Comparison of ENCODE assay signal across 28 cellular contexts in the genomic region with DNA sequence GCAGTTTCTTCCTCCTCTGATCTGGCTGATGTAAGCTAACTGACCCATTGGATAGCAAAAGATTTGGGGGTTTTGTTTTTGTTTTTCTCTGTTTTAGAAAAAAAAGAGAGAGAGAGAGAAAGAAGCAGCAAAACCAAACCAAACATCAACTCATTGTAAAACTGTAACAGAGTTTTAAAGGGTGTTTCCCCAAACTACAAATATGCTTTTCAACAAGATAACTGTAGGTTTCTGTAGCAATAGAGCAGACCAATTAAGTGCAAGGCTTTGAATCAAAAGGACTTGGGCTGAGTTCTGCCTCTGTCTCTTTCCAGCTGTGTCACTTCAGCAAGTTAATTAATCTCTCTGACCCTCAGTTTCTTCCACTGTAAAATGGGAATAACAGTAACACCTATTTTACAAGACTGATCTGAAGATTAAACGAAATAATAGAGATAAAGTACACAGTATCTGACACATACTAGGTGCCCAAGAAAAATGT.
"Had no signal": no experiment of that assay in that cellular context is flagged by ENCODE, and none has a peak within 500 bp of the region (broad histone marks: within the 10 kb centered on the region; RNA-seq: fewer than 3 reads in every experiment).

No MANE protein-coding gene starts in this region.

- H3K27ac Mint-ChIP-seq: effector memory CD8-positive, alpha-beta T cell; mesothelial cell of epicardium; naive B cell; natural killer cell treated with Interleukin-12 subunit alpha and Interleukin-12 subunit beta and Interleukin-15 and Interleukin-18, amount 100 ng/mL, for 72 hours; progenitor cell of endocrine pancreas; stimulated activated naive CD8-positive, alpha-beta T cell treated with anti-CD3 and anti-CD28 coated beads, Interleukin-15, amount 100 ng/mL, for 72 hours had no signal

- H3K27ac ChIP-seq: esophagus squamous epithelium, heart right ventricle, left lung, parathyroid adenoma, suprapubic skin, vagina had no signal

- H3K36me3 Mint-ChIP-seq: mesothelial cell of epicardium; naive B cell; natural killer cell treated with Interleukin-12 subunit alpha and Interleukin-12 subunit beta and Interleukin-15 and Interleukin-18, amount 100 ng/mL, for 72 hours had no signal

- ATAC-seq: effector memory CD8-positive, alpha-beta T cell; heart right ventricle; left cardiac atrium; left lung; natural killer cell treated with Interleukin-12 subunit alpha and Interleukin-12 subunit beta and Interleukin-15 and Interleukin-18, amount 100 ng/mL, for 72 hours; sciatic nerve had no signal

- H2AFZ ChIP-seq: parathyroid adenoma had no signal

- DNase-seq: effector memory CD8-positive, alpha-beta T cell; esophagus squamous epithelium; foreskin melanocyte; glutamatergic neuron; heart right ventricle; hippocampal formation; left cardiac atrium; left lung; mesenchymal stem cell; mucosa of descending colon; naive B cell; stimulated activated CD4-positive, alpha-beta T cell treated with anti-CD3 and anti-CD28 coated beads, Interleukin-12 subunit alpha, Interleukin-12 subunit beta, amount 100 ng/mL, for 4 hours; stimulated activated CD4-positive, alpha-beta T cell treated with anti-CD3 and anti-CD28 coated beads, Interleukin-1b, Interleukin-23, amount 100 ng/mL, for 48 hours; stimulated activated CD4-positive, alpha-beta T cell treated with anti-CD3 and anti-CD28 coated beads, Interleukin-4, amount 100 ng/mL, for 1 hour; stimulated activated CD8-positive, alpha-beta memory T cell treated with anti-CD3 and anti-CD28 coated beads, Interleukin-4, amount 100 ng/mL, for 48 hours; stimulated activated naive CD4-positive, alpha-beta T cell; stimulated activated naive CD8-positive, alpha-beta T cell treated with anti-CD3 and anti-CD28 coated beads, Interleukin-15, amount 100 ng/mL, for 72 hours had no signal

- H3K9ac ChIP-seq: parathyroid adenoma had no signal

- H3K4me3 ChIP-seq: esophagus squamous epithelium, heart right ventricle, left lung, mucosa of descending colon, smooth muscle cell, suprapubic skin, vagina had no signal

- H3K27me3 ChIP-seq: vagina had no signal

- FAIRE-seq: endometrium, islet of Langerhans had no signal

- H3K4me2 ChIP-seq: smooth muscle cell had no signal

- H3K36me3 ChIP-seq: esophagus squamous epithelium, heart right ventricle, left lung, suprapubic skin, vagina had no signal

- H3K9me3 ChIP-seq: esophagus squamous epithelium, left lung, mucosa of descending colon, suprapubic skin, vagina had no signal

- H3K79me2 ChIP-seq: parathyroid adenoma had no signal

- H3K4me3 Mint-ChIP-seq: effector memory CD8-positive, alpha-beta T cell; mesothelial cell of epicardium; natural killer cell treated with Interleukin-12 subunit alpha and Interleukin-12 subunit beta and Interleukin-15 and Interleukin-18, amount 100 ng/mL, for 72 hours had no signal

- H3K9me3 Mint-ChIP-seq: effector memory CD8-positive, alpha-beta T cell; mesothelial cell of epicardium; natural killer cell treated with Interleukin-12 subunit alpha and Interleukin-12 subunit beta and Interleukin-15 and Interleukin-18, amount 100 ng/mL, for 72 hours; neural crest cell; stimulated activated naive CD8-positive, alpha-beta T cell treated with anti-CD3 and anti-CD28 coated beads, Interleukin-15, amount 100 ng/mL, for 72 hours had no signal

- H3K4me1 ChIP-seq: parathyroid adenoma had no signal
